In genomic region chr1:115251856-115252255, GRCh38 we compare ENCODE assay signal across 12 cellular contexts.
A peak's percentile ranks its signal among the peaks of the same experiment; 100 is the strongest.
DNase-seq lines count a peak whose midpoint lies in the region; ATAC-seq, FAIRE-seq and TF ChIP-seq lines count a peak whose summit lies in the region.
"Had no signal": no experiment of that assay in that cellular context is flagged by ENCODE, and none has a peak within 500 bp of the region (broad histone marks: within the 10 kb centered on the region; RNA-seq: fewer than 3 reads in every experiment).

No MANE protein-coding gene starts in this region.

- TF ChIP-seq POLR2A in esophagus muscularis mucosa (IDR thresholded peaks at IDR 0.05; ENCODE audit: low read depth), result no peak

- H3K36me3 ChIP-seq in bronchial epithelial cell (ENCODE audit: control insufficient read depth, insufficient read depth, low read length) (no peaks in the 10 kb centered on the region), kidney epithelial cell (ENCODE audit: control insufficient read depth, insufficient read depth, low read length) (no peaks in the 10 kb centered on the region), esophagus muscularis mucosa (no peaks in the 10 kb centered on the region)
- H3K36me3 ChIP-seq: BLaER1 treated with 17β-estradiol and CSF1 and Interleukin-3, amounts not matched to agents 10 nM and 100 nM had no signal

- CTCF ChIA-PET in AG04449 (lab: Yijun Ruan, JAX), result interaction anchor here (1.0 to 1.8 kb wide), 4 partner anchors 11 to 114 kb away, joined by 3 to 7 read pairs (median 4); no protein-coding TSS in a partner anchor

- intact Hi-C loops in esophagus muscularis mucosa (cut with DNase I), result no loop called here

- TF ChIP-seq CTCF in AG04449 (IDR thresholded peaks at IDR 0.05; ENCODE audit: insufficient read depth, low read length, missing control alignments), result no peak
- TF ChIP-seq CTCF in bronchial epithelial cell (IDR thresholded peaks at IDR 0.05; ENCODE audit: insufficient read depth, low read length, severe bottlenecking), result no peak
- TF ChIP-seq CTCF in kidney epithelial cell (IDR thresholded peaks at IDR 0.05; ENCODE audit: insufficient read depth, low read length, poor library complexity, severe bottlenecking), result no peak
- TF ChIP-seq CTCF in GM13977 (IDR thresholded peaks at IDR 0.05; ENCODE audit: extremely low read depth, insufficient read depth, missing control alignments), result no peak
- TF ChIP-seq CTCF in esophagus muscularis mucosa (IDR thresholded peaks at IDR 0.05), result no peak

- H3K4me1 ChIP-seq in esophagus muscularis mucosa, result peaks cover 0 to 3% (median 0%) of the 10 kb centered on the region in 4 donors
- H3K4me1 ChIP-seq: BLaER1 treated with 17β-estradiol and CSF1 and Interleukin-3, amounts not matched to agents 10 nM and 100 nM had no signal

- WGBS in esophagus muscularis mucosa, result 28% methylated on average over 2 of the region's 2 CpGs

- TF ChIP-seq EP300 in esophagus muscularis mucosa (IDR thresholded peaks at IDR 0.05), result no peak

- POLR2A ChIA-PET in AG04449 (lab: Yijun Ruan, JAX), result interaction anchor here (0.9 to 1.6 kb wide), 4 partner anchors 11 to 344 kb away, joined by 3 to 11 read pairs (median 5); no protein-coding TSS in a partner anchor

- ATAC-seq in HG02840 (IDR thresholded peaks at IDR 0.05; ENCODE audit: low FRiP score, unreplicated experiment) (no peak), GM18870 (IDR thresholded peaks at IDR 0.05; ENCODE audit: unreplicated experiment) (no peak)

- H3K27me3 ChIP-seq in bronchial epithelial cell (ENCODE audit: control insufficient read depth, insufficient read depth, low read length), result no peaks in the 10 kb centered on the region
- H3K27me3 ChIP-seq in kidney epithelial cell (ENCODE audit: control insufficient read depth, insufficient read depth, low read length), result no peaks in the 10 kb centered on the region
- H3K27me3 ChIP-seq in esophagus muscularis mucosa, result no peaks in the 10 kb centered on the region
- H3K27me3 ChIP-seq: BLaER1 treated with 17β-estradiol and CSF1 and Interleukin-3, amounts not matched to agents 10 nM and 100 nM had no signal

- DNase-seq in AG04449 (ENCODE audit: low read depth, low spot score) (peak; percentile 87), LHCN-M2 (ENCODE audit: low read depth) (peak; percentile 84), bronchial epithelial cell (ENCODE audit: low read depth) (peak; percentile 62), kidney epithelial cell (ENCODE audit: low read depth) (peak; percentile 56), GM13977 (ENCODE audit: low spot score) (no peak), esophagus muscularis mucosa (ENCODE audit: extremely low spot score) (no peak)
- DNase-seq: activated CD4-positive, alpha-beta memory T cell treated with anti-CD3 and anti-CD28 coated beads for 36 hours; NCI-H1092 treated with DMSO at 0.1 percent for 48 hours had no signal

- in situ Hi-C loops in GM13977 (cut with MboI; ENCODE audit: low pct_unique_long_range_greater_than_20kb, low sequenced_read_pairs, unreplicated experiment), result no loop called here

- no peak for FAIRE-seq in bronchial epithelial cell (lab: Jason Lieb, UNC)
- FAIRE-seq: GM12891 had no signal

- peaks cover 0 to 7% (median 0%) of the 10 kb centered on the region in 4 donors for H3K9me3 ChIP-seq in esophagus muscularis mucosa

- no peak overlapping the region for H3K27ac ChIP-seq in esophagus muscularis mucosa (replicated peaks in 1 of 4)
- H3K27ac ChIP-seq: BLaER1 treated with 17β-estradiol and CSF1 and Interleukin-3, amounts not matched to agents 10 nM and 100 nM had no signal

- H3K4me3 ChIP-seq in AG04449 (ENCODE audit: low read depth, low read length) (no peak overlapping the region), bronchial epithelial cell (ENCODE audit: low read depth, low read length) (no peak overlapping the region), kidney epithelial cell (ENCODE audit: low read depth, low read length) (no peak overlapping the region), esophagus muscularis mucosa (no peak overlapping the region)
- H3K4me3 ChIP-seq: BLaER1 treated with 17β-estradiol and CSF1 and Interleukin-3, amounts not matched to agents 10 nM and 100 nM had no signal

Comparison
In these comparisons a context has a peak if more than half of its experiments do, and no peak if none do; other contexts are left out.
1. DNase-seq: peak in AG04449 (single experiment), LHCN-M2 (single experiment), bronchial epithelial cell (single experiment) and kidney epithelial cell (single experiment); none in GM13977 (single experiment) and esophagus muscularis mucosa (single experiment).